19 cellular contexts compared by ENCODE assay signal in genomic region chr15:52259503-52259902, GRCh38. TPM values are rescaled to one million over a fixed set of nuclear protein-coding genes. Genes with fewer than 3 reads are reported as not detected.
"Had no signal": no experiment of that assay in that cellular context is flagged by ENCODE, and none has a peak within 500 bp of the region (broad histone marks: within the 10 kb centered on the region; RNA-seq: fewer than 3 reads in every experiment).

No MANE protein-coding gene starts in this region.

- H3K27me3 ChIP-seq: heart left ventricle, spleen, tibial nerve, uterus had no signal

- H3K9me3 ChIP-seq: heart left ventricle, spleen, tibial nerve, uterus had no signal

- H3K27ac ChIP-seq: heart left ventricle, spleen, tibial nerve had no signal

- H3K36me3 Mint-ChIP-seq: naive B cell had no signal

- H3K27ac Mint-ChIP-seq: activated naive CD8-positive, alpha-beta T cell treated with anti-CD3 and anti-CD28 coated beads for 36 hours had no signal

- ATAC-seq: heart left ventricle; stimulated activated naive CD8-positive, alpha-beta T cell treated with anti-CD3 and anti-CD28 coated beads, Interleukin-15, amount 100 ng/mL, for 72 hours had no signal

- H3K9me3 Mint-ChIP-seq: activated naive CD8-positive, alpha-beta T cell treated with anti-CD3 and anti-CD28 coated beads for 36 hours; naive B cell; stimulated activated naive CD8-positive, alpha-beta T cell treated with anti-CD3 and anti-CD28 coated beads, Interleukin-15, amount 100 ng/mL, for 72 hours had no signal

- H3K27me3 Mint-ChIP-seq: activated naive CD8-positive, alpha-beta T cell treated with anti-CD3 and anti-CD28 coated beads for 36 hours; naive B cell; stimulated activated naive CD8-positive, alpha-beta T cell treated with anti-CD3 and anti-CD28 coated beads, Interleukin-15, amount 100 ng/mL, for 72 hours had no signal

- H3K36me3 ChIP-seq: spleen, tibial nerve, uterus had no signal

- DNase-seq: activated CD4-positive, alpha-beta T cell treated with anti-CD3 and anti-CD28 coated beads for 1 hour; activated CD4-positive, alpha-beta T cell treated with anti-CD3 and anti-CD28 coated beads, Interleukin-2, amount 50 U/mL, for 1 hour; activated CD8-positive, alpha-beta memory T cell treated with anti-CD3 and anti-CD28 coated beads for 24 hours; activated CD8-positive, alpha-beta memory T cell treated with anti-CD3 and anti-CD28 coated beads, Interleukin-2, amount 50 U/mL, for 4 hours; activated naive CD4-positive, alpha-beta T cell treated with Interleukin-2 at 50 U/mL for 16 hours; activated naive CD8-positive, alpha-beta T cell treated with anti-CD3 and anti-CD28 coated beads for 36 hours; activated T-cell treated with anti-CD3 and anti-CD28 coated beads, Interleukin-2, amount 50 U/mL, for 48 hours; amygdala; effector CD4-positive, alpha-beta T cell; heart left ventricle; naive B cell; spleen; stimulated activated CD4-positive, alpha-beta T cell treated with anti-CD3 and anti-CD28 coated beads, Interleukin-4, amount 100 ng/mL, for 24 hours; stimulated activated naive CD8-positive, alpha-beta T cell treated with anti-CD3 and anti-CD28 coated beads, Interleukin-15, amount 100 ng/mL, for 72 hours; SW 1271; T-helper 2 cell; uterus had no signal

- H3K4me3 Mint-ChIP-seq: activated naive CD8-positive, alpha-beta T cell treated with anti-CD3 and anti-CD28 coated beads for 36 hours; naive B cell; stimulated activated naive CD8-positive, alpha-beta T cell treated with anti-CD3 and anti-CD28 coated beads, Interleukin-15, amount 100 ng/mL, for 72 hours had no signal

- H3K4me3 ChIP-seq: heart left ventricle, spleen, tibial nerve, uterus had no signal

RNA-seq across cellular contexts. Expression of gene MYO5C, which starts 36.1 kb away (rescaled TPM):
- total RNA-seq: fibroblast of villous mesenchyme had no signal
